9 cellular contexts compared by ENCODE assay signal in genomic region chr16:17471745-17472075, GRCh38. TPM values are rescaled to one million over a fixed set of nuclear protein-coding genes. Genes with fewer than 3 reads are reported as not detected.
DNase-seq lines count a peak whose midpoint lies in the region.
"Had no signal": no experiment of that assay in that cellular context is flagged by ENCODE, and none has a peak within 500 bp of the region (broad histone marks: within the 10 kb centered on the region; RNA-seq: fewer than 3 reads in every experiment).

No MANE protein-coding gene starts in this region.

- peaks cover 5% of the 10 kb centered on the region for H3K27me3 Mint-ChIP-seq in activated CD4-positive, alpha-beta T cell treated with anti-CD3 and anti-CD28 coated beads, Interleukin-2, amount 10 ng/mL, durations not matched to agents 24 days and 14 days
- H3K27me3 Mint-ChIP-seq in activated T-helper 1 cell treated with anti-CD3 and anti-CD28 coated beads, Interleukin-12 subunit alpha, Interleukin-12 subunit beta, Interleukin-2, Interleukin-4 antibody, amounts not matched to agents 30 ng/mL and 10 ng/mL and 1 ng/mL, durations not matched to agents 14 hours and 24 hours and 36 hours (ENCODE audit: insufficient read depth): peaks cover 6% of the 10 kb centered on the region

- peak overlapping the region; percentile 78 for H3K4me3 Mint-ChIP-seq in activated CD4-positive, alpha-beta T cell treated with anti-CD3 and anti-CD28 coated beads, Interleukin-2, amount 10 ng/mL, durations not matched to agents 24 days and 14 days
- peak overlapping the region; percentile 82 for H3K4me3 Mint-ChIP-seq in activated T-helper 1 cell treated with anti-CD3 and anti-CD28 coated beads, Interleukin-12 subunit alpha, Interleukin-12 subunit beta, Interleukin-2, Interleukin-4 antibody, amounts not matched to agents 30 ng/mL and 10 ng/mL and 1 ng/mL, durations not matched to agents 14 hours and 24 hours and 36 hours

- DNase-seq in activated CD4-positive, alpha-beta T cell treated with anti-CD3 and anti-CD28 coated beads, Interleukin-2, amount 10 ng/mL, durations not matched to agents 24 days and 14 days: no peak
- DNase-seq in activated CD4-positive, alpha-beta T cell treated with anti-CD3 and anti-CD28 coated beads for 1 hour: no peak
- DNase-seq in activated T-helper 1 cell treated with anti-CD3 and anti-CD28 coated beads, Interleukin-12 subunit alpha, Interleukin-12 subunit beta, Interleukin-2, Interleukin-4 antibody, amounts not matched to agents 30 ng/mL and 10 ng/mL and 1 ng/mL, durations not matched to agents 14 hours and 24 hours and 36 hours (ENCODE audit: low spot score): no peak
- DNase-seq in left kidney (ENCODE audit: low read depth, low spot score) (peak; percentile 30), superior temporal gyrus (ENCODE audit: extremely low spot score) (peak; percentile 34), cortex of kidney (lab: John Stamatoyannopoulos, UW) (no peak)
- no peak for DNase-seq in stimulated activated naive CD4-positive, alpha-beta T cell (lab: John Stamatoyannopoulos, UW)
- DNase-seq in activated CD4-positive, CD25-positive, alpha-beta regulatory T cell (lab: John Stamatoyannopoulos, UW): no peak
- DNase-seq: AML-193 had no signal

- H3K9me3 Mint-ChIP-seq in activated CD4-positive, alpha-beta T cell treated with anti-CD3 and anti-CD28 coated beads, Interleukin-2, amount 10 ng/mL, durations not matched to agents 24 days and 14 days: no peaks in the 10 kb centered on the region
- no peaks in the 10 kb centered on the region for H3K9me3 Mint-ChIP-seq in activated T-helper 1 cell treated with anti-CD3 and anti-CD28 coated beads, Interleukin-12 subunit alpha, Interleukin-12 subunit beta, Interleukin-2, Interleukin-4 antibody, amounts not matched to agents 30 ng/mL and 10 ng/mL and 1 ng/mL, durations not matched to agents 14 hours and 24 hours and 36 hours

- no peak overlapping the region for H3K27ac Mint-ChIP-seq in activated CD4-positive, alpha-beta T cell treated with anti-CD3 and anti-CD28 coated beads, Interleukin-2, amount 10 ng/mL, durations not matched to agents 24 days and 14 days
- peak overlapping the region; percentile 44 for H3K27ac Mint-ChIP-seq in activated T-helper 1 cell treated with anti-CD3 and anti-CD28 coated beads, Interleukin-12 subunit alpha, Interleukin-12 subunit beta, Interleukin-2, Interleukin-4 antibody, amounts not matched to agents 30 ng/mL and 10 ng/mL and 1 ng/mL, durations not matched to agents 14 hours and 24 hours and 36 hours

- intact Hi-C loops in activated CD4-positive, alpha-beta T cell treated with anti-CD3 and anti-CD28 coated beads, Interleukin-2, amount 10 ng/mL, durations not matched to agents 24 days and 14 days (cut with micrococcal nuclease): no loop called here
- intact Hi-C loops in activated T-helper 1 cell treated with anti-CD3 and anti-CD28 coated beads, Interleukin-12 subunit alpha, Interleukin-12 subunit beta, Interleukin-2, Interleukin-4 antibody, amounts not matched to agents 30 ng/mL and 10 ng/mL and 1 ng/mL, durations not matched to agents 14 hours and 24 hours and 36 hours (cut with micrococcal nuclease): loop anchor here (2.0 to 10.0 kb wide), 3 partner anchors 83 to 877 kb away; no protein-coding TSS in a partner anchor

- H3K36me3 Mint-ChIP-seq in activated CD4-positive, alpha-beta T cell treated with anti-CD3 and anti-CD28 coated beads, Interleukin-2, amount 10 ng/mL, durations not matched to agents 24 days and 14 days (ENCODE audit: low read depth): peaks cover 9% of the 10 kb centered on the region
- peaks cover 6% of the 10 kb centered on the region for H3K36me3 Mint-ChIP-seq in activated T-helper 1 cell treated with anti-CD3 and anti-CD28 coated beads, Interleukin-12 subunit alpha, Interleukin-12 subunit beta, Interleukin-2, Interleukin-4 antibody, amounts not matched to agents 30 ng/mL and 10 ng/mL and 1 ng/mL, durations not matched to agents 14 hours and 24 hours and 36 hours (ENCODE audit: low read depth)

- H3K4me1 Mint-ChIP-seq in activated CD4-positive, alpha-beta T cell treated with anti-CD3 and anti-CD28 coated beads, Interleukin-2, amount 10 ng/mL, durations not matched to agents 24 days and 14 days: peaks cover 53% of the 10 kb centered on the region
- H3K4me1 Mint-ChIP-seq in activated T-helper 1 cell treated with anti-CD3 and anti-CD28 coated beads, Interleukin-12 subunit alpha, Interleukin-12 subunit beta, Interleukin-2, Interleukin-4 antibody, amounts not matched to agents 30 ng/mL and 10 ng/mL and 1 ng/mL, durations not matched to agents 14 hours and 24 hours and 36 hours (ENCODE audit: low read depth): peaks cover 63% of the 10 kb centered on the region

RNA-seq across cellular contexts. Expression of gene XYLT1, which starts 0.9 kb away (rescaled TPM):
- 13.0 and 14.7 TPM in 2 replicates for total RNA-seq in activated CD4-positive, alpha-beta T cell treated with anti-CD3 and anti-CD28 coated beads, Interleukin-2, amount 10 ng/mL, durations not matched to agents 24 days and 14 days
- total RNA-seq in activated T-helper 1 cell treated with anti-CD3 and anti-CD28 coated beads, Interleukin-12 subunit alpha, Interleukin-12 subunit beta, Interleukin-2, Interleukin-4 antibody, amounts not matched to agents 30 ng/mL and 10 ng/mL and 1 ng/mL, durations not matched to agents 14 hours and 24 hours and 36 hours: 16.4 and 20.1 TPM in 2 replicates

Comparison
In these comparisons a context has a peak if more than half of its experiments do, and no peak if none do; other contexts are left out.
1. DNase-seq: peak in left kidney (single experiment) and superior temporal gyrus (single experiment); none in activated CD4-positive, alpha-beta T cell treated with anti-CD3 and anti-CD28 coated beads, Interleukin-2, amount 10 ng/mL, durations not matched to agents 24 days and 14 days (single experiment), activated CD4-positive, alpha-beta T cell treated with anti-CD3 and anti-CD28 coated beads for 1 hour (single experiment), activated T-helper 1 cell treated with anti-CD3 and anti-CD28 coated beads, Interleukin-12 subunit alpha, Interleukin-12 subunit beta, Interleukin-2, Interleukin-4 antibody, amounts not matched to agents 30 ng/mL and 10 ng/mL and 1 ng/mL, durations not matched to agents 14 hours and 24 hours and 36 hours (single experiment), cortex of kidney (single experiment), stimulated activated naive CD4-positive, alpha-beta T cell (0 of 6) and activated CD4-positive, CD25-positive, alpha-beta regulatory T cell (0 of 4).